8 cellular contexts compared by ENCODE assay signal in the genomic region with DNA sequence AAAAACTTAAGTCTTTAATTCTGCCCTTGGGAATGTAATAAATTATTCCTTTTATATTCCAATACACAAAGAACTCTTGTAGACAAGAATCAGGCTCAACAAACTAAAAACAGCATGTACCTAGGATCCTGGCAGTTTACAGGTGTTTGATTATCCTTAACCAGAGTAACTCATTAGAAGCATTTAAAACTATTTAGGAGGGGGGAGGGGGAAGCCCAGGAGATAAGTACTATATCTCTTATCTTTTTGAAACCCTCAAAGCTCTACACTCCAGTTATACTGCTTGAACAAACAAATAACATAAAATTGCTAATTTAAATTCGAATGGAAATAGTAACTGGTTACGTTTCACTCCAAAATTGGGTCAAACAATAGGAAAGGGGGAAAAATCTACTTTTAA. TPM values are rescaled to one million over a fixed set of nuclear protein-coding genes. Genes with fewer than 3 reads are reported as not detected.
DNase-seq lines count a peak whose midpoint lies in the region; ATAC-seq, FAIRE-seq and TF ChIP-seq lines count a peak whose summit lies in the region.

No MANE protein-coding gene starts in this region.

- no peak for TF ChIP-seq POLR2A in A549 (IDR thresholded peaks at IDR 0.05; ENCODE audit: low read length)

- CTCF ChIA-PET in A549 (lab: Yijun Ruan, JAX), result interaction anchor here (1.0 to 3.2 kb wide), 5 partner anchors 12 to 211 kb away, joined by 3 to 25 read pairs (median 7); no protein-coding TSS in a partner anchor

- POLR2A ChIA-PET in A549 (lab: Yijun Ruan, JAX), result interaction anchor here (1.5 to 2.6 kb wide), 2 partner anchors 43 to 64 kb away, joined by 6 to 16 read pairs; no protein-coding TSS in a partner anchor

- H3K36me3 ChIP-seq in HUES64 (ENCODE audit: insufficient read depth, low read length) (peaks cover 38% of the 10 kb centered on the region), brain microvascular endothelial cell (replicated peaks) (peaks cover 25% of the 10 kb centered on the region), mucosa of rectum (ENCODE audit: control insufficient read depth in 2 of 2, insufficient read depth in 2 of 2, low read length in 2 of 2) (peaks cover 7 to 13% of the 10 kb centered on the region in 2 donors)

- TF ChIP-seq RAD21 in A549 (conservative IDR thresholded peaks at IDR 0.05 in 1 of 2, IDR thresholded peaks at IDR 0.05 in 1 of 2), result no peak

- H3K27me3 ChIP-seq in HUES64 (ENCODE audit: insufficient read depth, low read length), result no peaks in the 10 kb centered on the region
- no peaks in the 10 kb centered on the region for H3K27me3 ChIP-seq in brain microvascular endothelial cell (replicated peaks)
- no peaks in the 10 kb centered on the region for H3K27me3 ChIP-seq in mucosa of rectum (ENCODE audit: control insufficient read depth in 2 of 2, insufficient read depth in 2 of 2, low read length in 2 of 2)

- in situ Hi-C loops in brain microvascular endothelial cell (cut with HindIII; ENCODE audit: low pct_ligation_motif_present, low sequenced_read_pairs) (no loop called here), ACHN (cut with HindIII; ENCODE audit: low pct_ligation_motif_present, low pct_unique_long_range_greater_than_20kb, low sequenced_read_pairs) (no loop called here)

- H3K9ac ChIP-seq in HUES64 (ENCODE audit: low read depth, low read length) (peak overlapping the region; percentile 100), mucosa of rectum (ENCODE audit: low read depth in 1 of 2, low read length in 2 of 2) (peak overlapping the region; percentile 98 to 99)

- 3% methylated on average over 2 of the region's 2 CpGs for WGBS in A549 (ENCODE audit: missing lambda C conversion rate)
- 0% methylated on average over 2 of the region's 2 CpGs for WGBS in HUES64

- peak overlapping the region; percentile 93 for H3K4me2 ChIP-seq in A549

- no peak for FAIRE-seq in A549 (lab: Jason Lieb, UNC)

- TF ChIP-seq EP300 in A549 (IDR thresholded peaks at IDR 0.05), result no peak

- H3K27ac ChIP-seq in A549, result peak overlapping the region; percentile 99 to 100; a peak in 5 of 6 replicates
- H3K27ac ChIP-seq in HUES64 (ENCODE audit: low read depth, low read length), result peak overlapping the region; percentile 92
- no peak overlapping the region for H3K27ac ChIP-seq in brain microvascular endothelial cell
- peak overlapping the region in 1 of 2 donors; percentile 98 for H3K27ac ChIP-seq in mucosa of rectum (ENCODE audit: low read depth in 2 of 2, low read length in 2 of 2)

- H3K9me3 ChIP-seq in A549 (no peaks in the 10 kb centered on the region), HUES64 (ENCODE audit: insufficient read depth, low read depth, low read length) (no peaks in the 10 kb centered on the region), mucosa of rectum (ENCODE audit: control insufficient read depth in 2 of 2, low read length in 2 of 2) (no peaks in the 10 kb centered on the region)

- DNase-seq in A549 (ENCODE audit: low read depth in 1 of 2, low spot score in 1 of 2), result no peak
- DNase-seq in brain microvascular endothelial cell, result no peak
- no peak for DNase-seq in GM19238 (ENCODE audit: insufficient read length, low spot score)
- DNase-seq in ACHN, result no peak
- no peak for DNase-seq in NCI-H524 (lab: John Stamatoyannopoulos, UW)

- H3K4me1 ChIP-seq in A549 (peaks cover 48% of the 10 kb centered on the region), HUES64 (ENCODE audit: insufficient read depth, low read length) (peaks cover 13% of the 10 kb centered on the region), mucosa of rectum (ENCODE audit: control insufficient read depth in 2 of 2, insufficient read depth in 2 of 2, low read length in 2 of 2) (peaks cover 39 to 42% of the 10 kb centered on the region in 2 donors)

- TF ChIP-seq CTCF in A549 (IDR thresholded peaks at IDR 0.05), result no peak
- no peak for TF ChIP-seq CTCF in brain microvascular endothelial cell (IDR thresholded peaks at IDR 0.05; ENCODE audit: low read depth, low read length, missing control alignments)

- ATAC-seq in A549 (no peak), HG03280 (IDR thresholded peaks at IDR 0.05; ENCODE audit: unreplicated experiment) (no peak)

- H3K4me3 ChIP-seq in A549 (peak overlapping the region; percentile 98), HUES64 (ENCODE audit: low read length) (peak overlapping the region; percentile 88), brain microvascular endothelial cell (ENCODE audit: low read depth, low read length) (peak overlapping the region; percentile 99), mucosa of rectum (ENCODE audit: low read length in 2 of 2) (peak overlapping the region; percentile 85 to 98)

TF ChIP-seq in A549, 52 proteins besides CTCF, POLR2A, EP300 and RAD21:
- TF ChIP-seq TP53 (CRISPR knock-in tag; IDR thresholded peaks at IDR 0.05), result no peak
- TF ChIP-seq, protein P1, sequence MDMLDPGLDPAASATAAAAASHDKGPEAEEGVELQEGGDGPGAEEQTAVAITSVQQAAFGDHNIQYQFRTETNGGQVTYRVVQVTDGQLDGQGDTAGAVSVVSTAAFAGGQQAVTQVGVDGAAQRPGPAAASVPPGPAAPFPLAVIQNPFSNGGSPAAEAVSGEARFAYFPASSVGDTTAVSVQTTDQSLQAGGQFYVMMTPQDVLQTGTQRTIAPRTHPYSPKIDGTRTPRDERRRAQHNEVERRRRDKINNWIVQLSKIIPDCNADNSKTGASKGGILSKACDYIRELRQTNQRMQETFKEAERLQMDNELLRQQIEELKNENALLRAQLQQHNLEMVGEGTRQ (IDR thresholded peaks at IDR 0.05), result no peak

RNA-seq across cellular contexts. Expression of a gene that starts 1.9 kb away (rescaled TPM):
- polyA plus RNA-seq in A549 (2011; rRNA removed), result 309 and 365 TPM in 2 replicates
- 217 TPM in 2 replicates for polyA plus RNA-seq in A549 (2012; cell fraction: cytosol; rRNA removed)
- 88.8 and 136 TPM in 2 replicates for polyA plus RNA-seq in A549 (2012; cell fraction: nucleus; rRNA removed)
- polyA plus RNA-seq in A549 (2017; fragmentation: RNase III; extraction: RNeasy Plus Mini Kit Qiagen cat#74134 plus additional on column Dnase treatment), result 304 to 324 TPM (median 312 TPM) in 3 replicates
- polyA minus RNA-seq in A549 (2011; rRNA and poly(A)+ RNA removed), result 143 and 152 TPM in 2 replicates
- polyA plus RNA-seq in HUES64 (2013, experiment 1 of 2), result 306 TPM
- 339 TPM for polyA plus RNA-seq in HUES64 (2013, experiment 2 of 2)

RNA-seq across cellular contexts. Expression of a gene that starts 21.0 kb away (rescaled TPM):
- polyA plus RNA-seq in A549 (2011; rRNA removed) (21.3 and 27.6 TPM in 2 replicates), A549 (2017; fragmentation: RNase III; extraction: RNeasy Plus Mini Kit Qiagen cat#74134 plus additional on column Dnase treatment) (21.4 to 24.1 TPM (median 23.2 TPM) in 3 replicates)
- polyA plus RNA-seq in A549 (2012; cell fraction: cytosol; rRNA removed), result 16.9 and 19.1 TPM in 2 replicates
- 9.9 and 11.4 TPM in 2 replicates for polyA plus RNA-seq in A549 (2012; cell fraction: nucleus; rRNA removed)
- polyA minus RNA-seq in A549 (2011; rRNA and poly(A)+ RNA removed), result 8.3 and 12.7 TPM in 2 replicates
- polyA plus RNA-seq in HUES64 (2013, experiment 1 of 2), result 15.6 TPM
- 14.9 TPM for polyA plus RNA-seq in HUES64 (2013, experiment 2 of 2)
